ENCODE assay signal across 21 cellular contexts in genomic region chrX:24030597-24030996, GRCh38.
"Had no signal": no experiment of that assay in that cellular context is flagged by ENCODE, and none has a peak within 500 bp of the region (broad histone marks: within the 10 kb centered on the region; RNA-seq: fewer than 3 reads in every experiment).

No MANE protein-coding gene starts in this region.

- ATAC-seq: left cardiac atrium; lower lobe of right lung; natural killer cell treated with Interleukin-12 subunit alpha and Interleukin-12 subunit beta and Interleukin-15 and Interleukin-18, amount 100 ng/mL, for 72 hours; psoas muscle; sciatic nerve had no signal

- H3K27me3 ChIP-seq: esophagus muscularis mucosa, stomach had no signal

- H3K4me3 ChIP-seq: esophagus muscularis mucosa, left ventricle myocardium inferior, lower lobe of right lung, psoas muscle, stomach had no signal

- H3K9me3 ChIP-seq: esophagus muscularis mucosa, left ventricle myocardium inferior, lower lobe of right lung, psoas muscle, stomach had no signal

- H3K36me3 Mint-ChIP-seq: memory B cell; natural killer cell treated with Interleukin-12 subunit alpha and Interleukin-12 subunit beta and Interleukin-15 and Interleukin-18, amount 100 ng/mL, for 72 hours; type B pancreatic cell had no signal

- FAIRE-seq: endometrium, kidney, urothelium cell line had no signal

- H3K9me3 Mint-ChIP-seq: memory B cell; natural killer cell treated with Interleukin-12 subunit alpha and Interleukin-12 subunit beta and Interleukin-15 and Interleukin-18, amount 100 ng/mL, for 72 hours; type B pancreatic cell had no signal

- H3K9ac ChIP-seq: parathyroid adenoma had no signal

- H3K4me1 ChIP-seq: esophagus muscularis mucosa, left ventricle myocardium inferior, lower lobe of right lung, parathyroid adenoma, psoas muscle, stomach had no signal

- H3K4me3 Mint-ChIP-seq: memory B cell; natural killer cell treated with Interleukin-12 subunit alpha and Interleukin-12 subunit beta and Interleukin-15 and Interleukin-18, amount 100 ng/mL, for 72 hours; type B pancreatic cell had no signal

- H3K36me3 ChIP-seq: esophagus muscularis mucosa, left ventricle myocardium inferior, lower lobe of right lung, stomach had no signal

- H3K27me3 Mint-ChIP-seq: memory B cell, type B pancreatic cell had no signal

- H3K27ac Mint-ChIP-seq: memory B cell; natural killer cell treated with Interleukin-12 subunit alpha and Interleukin-12 subunit beta and Interleukin-15 and Interleukin-18, amount 100 ng/mL, for 72 hours; type B pancreatic cell had no signal

- DNase-seq: effector memory CD4-positive, alpha-beta T cell; foreskin fibroblast; kidney; left cardiac atrium; left ventricle myocardium inferior; lower lobe of right lung; midbrain; psoas muscle; stimulated activated CD4-positive, alpha-beta T cell treated with anti-CD3 and anti-CD28 coated beads, Interleukin-2, amount 100 ng/mL, for 24 hours; stimulated activated naive CD4-positive, alpha-beta T cell; stomach; substantia nigra had no signal

- H3K4me1 Mint-ChIP-seq: memory B cell had no signal

- H3K27ac ChIP-seq: epithelial cell of prostate, esophagus muscularis mucosa, left ventricle myocardium inferior, lower lobe of right lung, parathyroid adenoma, psoas muscle, stomach had no signal

- H2AFZ ChIP-seq: parathyroid adenoma had no signal

- H3K79me2 ChIP-seq: parathyroid adenoma had no signal
